1 cellular context compared by ENCODE assay signal in genomic region chr1:46491500-46492268, GRCh38.
TF ChIP-seq lines count a peak whose summit lies in the region.

No MANE protein-coding gene starts in this region.

TF ChIP-seq in GM12878, 131 proteins besides CTCF, POLR2A, EP300 and RAD21 (continued from another document):
- no peak for TF ChIP-seq SKIL (IDR thresholded peaks at IDR 0.05; ENCODE audit: low read depth, poor library complexity, severe bottlenecking)
- no peak for TF ChIP-seq SMC3 (IDR thresholded peaks at IDR 0.05; ENCODE audit: borderline replicate concordance, low read length)
- TF ChIP-seq PRDM15 (CRISPR knock-in tag; IDR thresholded peaks at IDR 0.05), result no peak
- no peak for TF ChIP-seq ATF3 (IDR thresholded peaks at IDR 0.05; ENCODE audit: borderline replicate concordance, extremely low read depth, low read depth, low read length)
